1 cellular context compared by ENCODE assay signal in genomic region chr1:119602789-119603188, GRCh38. TPM values are rescaled to one million over a fixed set of nuclear protein-coding genes. Genes with fewer than 3 reads are reported as not detected.
"Had no signal": no experiment of that assay in that cellular context is flagged by ENCODE, and none has a peak within 500 bp of the region (broad histone marks: within the 10 kb centered on the region; RNA-seq: fewer than 3 reads in every experiment).

No MANE protein-coding gene starts in this region.

RNA-seq across cellular contexts. Expression of gene ZNF697, which starts 45.3 kb away (rescaled TPM):
- polyA plus RNA-seq: naive thymus-derived CD8-positive, alpha-beta T cell had no signal
